In genomic region chr1:18920931-18921330, GRCh38 we compare ENCODE assay signal across 21 cellular contexts.
"Had no signal": no experiment of that assay in that cellular context is flagged by ENCODE, and none has a peak within 500 bp of the region (broad histone marks: within the 10 kb centered on the region; RNA-seq: fewer than 3 reads in every experiment).

No MANE protein-coding gene starts in this region.

- DNase-seq: activated CD4-positive, alpha-beta memory T cell treated with anti-CD3 and anti-CD28 coated beads, Interleukin-2, amount 10 ng/mL, durations not matched to agents 7 days and 5 days; activated CD4-positive, alpha-beta T cell treated with anti-CD3 and anti-CD28 coated beads for 48 hours; activated CD4-positive, CD25-positive, alpha-beta regulatory T cell; activated CD8-positive, alpha-beta memory T cell treated with anti-CD3 and anti-CD28 coated beads, Interleukin-2, amount 10 ng/mL, durations not matched to agents 7 days and 5 days; activated effector memory CD4-positive, alpha-beta T cell treated with Interleukin-2 at 50 U/mL for 16 hours; activated naive CD4-positive, alpha-beta T cell treated with anti-CD3 and anti-CD28 coated beads, Interleukin-2, amount 10 ng/mL, durations not matched to agents 7 days and 5 days; activated naive CD8-positive, alpha-beta T cell treated with anti-CD3 and anti-CD28 coated beads, Interleukin-2, amount 50 U/mL, for 24 hours; activated T-cell treated with anti-CD3 and anti-CD28 coated beads, Interleukin-2, amount 50 U/mL, for 1 hour; anterior cingulate cortex; brain microvascular endothelial cell; central memory CD4-positive, alpha-beta T cell; cortex of kidney; effector CD4-positive, alpha-beta T cell; gastrocnemius medialis; left lung; stimulated activated naive CD8-positive, alpha-beta T cell treated with anti-CD3 and anti-CD28 coated beads, Interleukin-15, Interleukin-2, amounts not matched to agents 100 U/mL and 50 U/mL, for 24 hours; T-helper 1 cell; T-helper 9 cell; upper lobe of right lung had no signal

- H3K36me3 ChIP-seq: gastrocnemius medialis had no signal

- H3K27ac ChIP-seq: brain microvascular endothelial cell had no signal

- ATAC-seq: activated CD8-positive, alpha-beta memory T cell treated with anti-CD3 and anti-CD28 coated beads, Interleukin-2, amount 10 ng/mL, durations not matched to agents 7 days and 5 days; gastrocnemius medialis; left lung; stimulated activated naive CD8-positive, alpha-beta T cell treated with anti-CD3 and anti-CD28 coated beads, Interleukin-15, Interleukin-2, amounts not matched to agents 100 U/mL and 50 U/mL, for 24 hours; upper lobe of right lung had no signal

- H3K27me3 ChIP-seq: brain microvascular endothelial cell, gastrocnemius medialis, heart right ventricle, left lung, upper lobe of right lung had no signal

- H3K4me3 ChIP-seq: gastrocnemius medialis, left lung, skin epidermis, upper lobe of right lung had no signal

- H3K9me3 ChIP-seq: gastrocnemius medialis, heart right ventricle, left lung, upper lobe of right lung had no signal
